12 cellular contexts compared by ENCODE assay signal in genomic region chr9:20355022-20355421, GRCh38.
DNase-seq lines count a peak whose midpoint lies in the region; ATAC-seq and TF ChIP-seq lines count a peak whose summit lies in the region.
"Had no signal": no experiment of that assay in that cellular context is flagged by ENCODE, and none has a peak within 500 bp of the region (broad histone marks: within the 10 kb centered on the region; RNA-seq: fewer than 3 reads in every experiment).

No MANE protein-coding gene starts in this region.

- H3K4me3 ChIP-seq in astrocyte of the spinal cord (ENCODE audit: low read depth, low read length) (no peak overlapping the region), skeletal muscle satellite cell (ENCODE audit: low read length) (no peak overlapping the region), MG63 (no peak overlapping the region), testis (no peak overlapping the region)
- H3K4me3 ChIP-seq: upper lobe of left lung had no signal

- H3K36me3 ChIP-seq in skeletal muscle satellite cell (ENCODE audit: insufficient read depth, low read length) (no peaks in the 10 kb centered on the region), MG63 (no peaks in the 10 kb centered on the region), testis (ENCODE audit: low read depth, missing control alignments) (no peaks in the 10 kb centered on the region)
- H3K36me3 ChIP-seq: upper lobe of left lung had no signal

- no peaks in the 10 kb centered on the region for H3K27me3 Mint-ChIP-seq in activated CD4-positive, alpha-beta T cell treated with anti-CD3 and anti-CD28 coated beads, Interleukin-2, amount 10 ng/mL, durations not matched to agents 24 days and 14 days
- H3K27me3 Mint-ChIP-seq: central memory CD8-positive, alpha-beta T cell had no signal

- H3K4me2 ChIP-seq in skeletal muscle satellite cell (ENCODE audit: low read length) = peak overlapping the region; percentile 73

- H3K4me1 ChIP-seq in skeletal muscle satellite cell (ENCODE audit: control insufficient read depth, insufficient read depth, low read length) = peaks cover 55% of the 10 kb centered on the region
- H3K4me1 ChIP-seq in testis = peaks cover 4% of the 10 kb centered on the region

- peaks cover 57% of the 10 kb centered on the region for H3K36me3 Mint-ChIP-seq in activated CD4-positive, alpha-beta T cell treated with anti-CD3 and anti-CD28 coated beads, Interleukin-2, amount 10 ng/mL, durations not matched to agents 24 days and 14 days (ENCODE audit: low read depth)

- peak; percentile 42 for ATAC-seq in HG02759 (IDR thresholded peaks at IDR 0.05; ENCODE audit: unreplicated experiment)
- ATAC-seq: left colon had no signal

- H3K4me3 Mint-ChIP-seq in activated CD4-positive, alpha-beta T cell treated with anti-CD3 and anti-CD28 coated beads, Interleukin-2, amount 10 ng/mL, durations not matched to agents 24 days and 14 days = no peak overlapping the region
- H3K4me3 Mint-ChIP-seq: central memory CD8-positive, alpha-beta T cell had no signal

- TF ChIP-seq POLR2A in testis (IDR thresholded peaks at IDR 0.05) = no peak

- no peaks in the 10 kb centered on the region for H3K9me3 ChIP-seq in skeletal muscle satellite cell (replicated peaks; ENCODE audit: low read length)
- no peaks in the 10 kb centered on the region for H3K9me3 ChIP-seq in MG63
- no peaks in the 10 kb centered on the region for H3K9me3 ChIP-seq in testis
- H3K9me3 ChIP-seq: upper lobe of left lung had no signal

- peak overlapping the region; percentile 78 for H3K27ac Mint-ChIP-seq in activated CD4-positive, alpha-beta T cell treated with anti-CD3 and anti-CD28 coated beads, Interleukin-2, amount 10 ng/mL, durations not matched to agents 24 days and 14 days

- no peak for DNase-seq in activated CD4-positive, alpha-beta T cell treated with anti-CD3 and anti-CD28 coated beads, Interleukin-2, amount 10 ng/mL, durations not matched to agents 24 days and 14 days
- no peak for DNase-seq in activated CD4-positive, alpha-beta T cell treated with anti-CD3 and anti-CD28 coated beads for 48 hours
- DNase-seq in astrocyte of the spinal cord (ENCODE audit: low read depth, low spot score) = peak; percentile 78
- DNase-seq in DMS53 (lab: John Stamatoyannopoulos, UW) = no peak
- DNase-seq in MG63 = no peak
- DNase-seq in testis = no peak
- DNase-seq: left colon; stimulated activated CD4-positive, alpha-beta T cell treated with anti-CD3 and anti-CD28 coated beads, Interleukin-15, amount 100 ng/mL, for 24 hours; upper lobe of left lung had no signal

- no peak overlapping the region for H3K27ac ChIP-seq in testis

- H3K9me3 Mint-ChIP-seq in activated CD4-positive, alpha-beta T cell treated with anti-CD3 and anti-CD28 coated beads, Interleukin-2, amount 10 ng/mL, durations not matched to agents 24 days and 14 days = no peaks in the 10 kb centered on the region
- H3K9me3 Mint-ChIP-seq: central memory CD8-positive, alpha-beta T cell had no signal

- peaks cover 67% of the 10 kb centered on the region for H3K4me1 Mint-ChIP-seq in activated CD4-positive, alpha-beta T cell treated with anti-CD3 and anti-CD28 coated beads, Interleukin-2, amount 10 ng/mL, durations not matched to agents 24 days and 14 days

- peak overlapping the region; percentile 68 for H3K9ac ChIP-seq in skeletal muscle satellite cell (ENCODE audit: low read depth, low read length)

- in situ Hi-C loops in astrocyte of the spinal cord (cut with HindIII; ENCODE audit: low sequenced_read_pairs) = no loop called here

- intact Hi-C loops in activated CD4-positive, alpha-beta T cell treated with anti-CD3 and anti-CD28 coated beads, Interleukin-2, amount 10 ng/mL, durations not matched to agents 24 days and 14 days (cut with micrococcal nuclease) = loop anchor here (1.0 to 10.0 kb wide), 17 partner anchors 24 to 760 kb away; partner anchors contain the start of gene HACD4
- intact Hi-C loops in testis (cut with DNase I; ENCODE audit: low total_unique reads) = no loop called here

- H3K27me3 ChIP-seq in skeletal muscle satellite cell (ENCODE audit: control insufficient read depth, insufficient read depth, low read length) = no peaks in the 10 kb centered on the region
- H3K27me3 ChIP-seq in MG63 = no peaks in the 10 kb centered on the region
- H3K27me3 ChIP-seq in testis = no peaks in the 10 kb centered on the region
- H3K27me3 ChIP-seq: upper lobe of left lung had no signal

- TF ChIP-seq CTCF in astrocyte of the spinal cord (IDR thresholded peaks at IDR 0.05; ENCODE audit: low read depth, low read length) = no peak
- no peak for TF ChIP-seq CTCF in testis (IDR thresholded peaks at IDR 0.05)

- WGBS in testis, 2 donors = 66 to 72% methylated on average over 2 of the region's 2 CpGs
